ENCODE assay signal across 8 cellular contexts in the genomic region with DNA sequence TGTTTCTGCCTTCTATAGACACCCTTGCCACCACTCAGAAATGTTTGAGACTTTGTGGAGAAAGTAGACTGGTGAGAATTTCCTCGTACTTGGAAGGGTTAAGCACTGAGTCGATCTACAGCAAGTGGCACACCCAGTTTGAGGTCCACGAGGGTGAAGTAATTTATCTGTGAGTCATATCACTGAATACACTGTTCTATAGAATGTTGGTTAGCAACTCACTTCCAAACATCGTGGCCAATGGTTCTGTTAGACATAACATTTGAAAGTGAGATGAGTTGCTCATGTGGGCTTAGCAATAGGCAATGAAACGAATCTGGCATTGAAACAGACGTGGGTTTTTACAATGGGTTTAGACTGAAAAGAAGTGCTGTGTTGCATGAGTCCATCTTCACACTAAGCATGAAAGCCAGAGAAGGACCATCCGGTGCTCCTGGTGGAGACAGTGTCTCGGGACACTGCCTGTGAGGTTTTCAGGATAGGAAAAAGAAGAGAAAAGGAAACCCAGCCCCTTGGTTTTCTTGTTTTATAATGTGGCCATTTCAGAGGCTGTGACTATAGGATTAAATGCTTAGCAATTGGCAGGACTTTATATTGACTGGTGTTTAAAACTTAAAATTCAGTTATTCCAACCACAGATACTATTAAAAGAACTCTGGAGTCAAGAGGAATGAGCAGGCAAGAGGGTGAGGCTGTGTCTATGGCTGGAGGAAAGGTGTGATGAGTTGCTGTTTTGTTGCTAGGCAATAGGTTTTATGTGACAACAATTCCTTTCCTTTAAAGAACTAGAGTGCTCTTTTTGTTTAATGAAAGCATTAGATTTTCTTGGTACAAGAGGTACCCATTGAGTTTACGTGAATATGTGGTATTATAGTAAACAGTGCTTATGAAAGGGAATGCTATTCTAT. TPM values are rescaled to one million over a fixed set of nuclear protein-coding genes. Genes with fewer than 3 reads are reported as not detected.
DNase-seq lines count a peak whose midpoint lies in the region; ATAC-seq, FAIRE-seq and TF ChIP-seq lines count a peak whose summit lies in the region.

No MANE protein-coding gene starts in this region.

- CTCF ChIA-PET in T-cell (lab: Charles Lee) (interaction anchor here in 1 of 2 donors (1.9 kb wide), 1 partner anchor 20 kb away, joined by 4 read pairs; no protein-coding TSS in a partner anchor), GM12878 (lab: Yijun Ruan, JAX) (no interaction called here), HepG2 (lab: Yijun Ruan, JAX; ENCODE audit: low intra/inter-chr PET ratio, low total read pairs) (no interaction called here)

- no peak for TF ChIP-seq CTCF in GM12878 (IDR thresholded peaks at IDR 0.05 in 2 of 3, conservative IDR thresholded peaks at IDR 0.05 in 1 of 3; ENCODE audit: control insufficient read depth in 2 of 3, extremely low read depth in 1 of 3, insufficient read depth in 1 of 3, low read depth in 3 of 3, low read length in 3 of 3)
- TF ChIP-seq CTCF in HepG2 (CRISPR knock-in tag; IDR thresholded peaks at IDR 0.05): no peak

- H3K9me3 Mint-ChIP-seq in T-cell: no peaks in the 10 kb centered on the region

- TF ChIP-seq RAD21 in GM12878 (IDR thresholded peaks at IDR 0.05; ENCODE audit: insufficient read depth, low read depth, low read length) (no peak), HepG2 (CRISPR knock-in tag; IDR thresholded peaks at IDR 0.05) (no peak)

- TF ChIP-seq POLR2A in GM12878 (IDR thresholded peaks at IDR 0.05; ENCODE audit: low read depth, low read length): no peak
- no peak for TF ChIP-seq POLR2A in HepG2 (IDR thresholded peaks at IDR 0.05; ENCODE audit: insufficient read depth in 1 of 2, low read depth in 2 of 2, low read length in 2 of 2)

- H3K27me3 ChIP-seq in GM12878 (replicated peaks in 1 of 2; ENCODE audit: control insufficient read depth in 2 of 2, insufficient read depth in 2 of 2, low read length in 1 of 2) (no peaks in the 10 kb centered on the region), HepG2 (ENCODE audit: control insufficient read depth in 1 of 2, insufficient read depth in 2 of 2, low read length in 2 of 2) (peaks cover 2 to 30% of the 10 kb centered on the region in 2 experiments; a peak in 4 of 5 replicates)

- in situ Hi-C loops in GM12878 (cut with MboI): no loop called here
- in situ Hi-C loops in HepG2 (cut with HindIII; ENCODE audit: extremely low pct_ligation_motif_present, low pct_unique_long_range_greater_than_20kb): no loop called here

- H4K20me1 ChIP-seq in GM12878 (ENCODE audit: control insufficient read depth, insufficient read depth): no peaks in the 10 kb centered on the region
- H4K20me1 ChIP-seq in HepG2 (ENCODE audit: insufficient read depth, low read length): no peaks in the 10 kb centered on the region

- H3K9ac ChIP-seq in GM12878 (ENCODE audit: control insufficient read depth, insufficient read depth, low read length) (no peak overlapping the region), HepG2 (ENCODE audit: insufficient read depth, low read depth, low read length) (0 out of 2 replicates have a peak overlapping the region, but pooled peaks have one; percentile 34)

- H3K4me1 Mint-ChIP-seq in T-cell: peaks cover 22 to 30% (median 28%) of the 10 kb centered on the region in 3 donors

- POLR2A ChIA-PET in T-cell (lab: Charles Lee): interaction anchor here in 1 of 2 donors (0.6 kb wide), 1 partner anchor 43 kb away, joined by 4 read pairs; no protein-coding TSS in a partner anchor
- POLR2A ChIA-PET in GM12878 (lab: Charles Lee): no interaction called here
- POLR2A ChIA-PET in HepG2 (lab: Yijun Ruan, JAX): no interaction called here

- peak overlapping the region; percentile 41 to 66 (median 50) for H3K4me3 Mint-ChIP-seq in T-cell

- WGBS in GM12878 (ENCODE audit: insufficient coverage, insufficient replicate concordance, low lambda C conversion rate, missing lambda C conversion rate): 18% methylated on average over 9 of the region's 9 CpGs
- WGBS in HepG2 (ENCODE audit: low lambda C conversion rate): 1% methylated on average over 9 of the region's 9 CpGs

- peak; percentile 60 to 67 (median 62) for ATAC-seq in T-cell (replicated peaks in 1 of 4)
- peak; percentile 35 for ATAC-seq in GM12878
- ATAC-seq in HepG2: peak; percentile 60
- ATAC-seq in stimulated activated naive CD8-positive, alpha-beta T cell treated with anti-CD3 and anti-CD28 coated beads, Interleukin-15, Interleukin-2, amounts not matched to agents 100 U/mL and 50 U/mL, for 24 hours: peak; percentile 83
- ATAC-seq in GM21360 (IDR thresholded peaks at IDR 0.05; ENCODE audit: unreplicated experiment): no peak
- ATAC-seq in GM19463 (IDR thresholded peaks at IDR 0.05; ENCODE audit: unreplicated experiment): no peak

- H3K36me3 ChIP-seq in GM12878 (ENCODE audit: control insufficient read depth in 2 of 2, insufficient read depth in 2 of 2, low read length in 1 of 2): no peaks in the 10 kb centered on the region
- no peaks in the 10 kb centered on the region for H3K36me3 ChIP-seq in HepG2 (replicated peaks in 1 of 2; ENCODE audit: control insufficient read depth in 1 of 2, insufficient read depth in 2 of 2, low read length in 2 of 2)

- no peak overlapping the region for H3K4me2 ChIP-seq in GM12878 (ENCODE audit: control insufficient read depth, insufficient read depth)
- H3K4me2 ChIP-seq in HepG2 (ENCODE audit: low read depth, low read length): peak overlapping the region; percentile 19; the same call in 1 of the 2 replicates

- no peaks in the 10 kb centered on the region for H3K36me3 Mint-ChIP-seq in T-cell

- H3K27me3 Mint-ChIP-seq in T-cell: no peaks in the 10 kb centered on the region

- H3K4me1 ChIP-seq in GM12878 (ENCODE audit: control insufficient read depth, insufficient read depth, low read length) (peaks cover 34% of the 10 kb centered on the region), HepG2 (ENCODE audit: insufficient read depth, low read length) (peaks cover 40% of the 10 kb centered on the region)

- DNase-seq in AG08395 (ENCODE audit: low spot score) (peak; percentile 89), HTR-8/SVneo (ENCODE audit: insufficient read length, low spot score) (peak; percentile 70), T-cell (peak in 33 of 34 experiments; percentile 16 to 73 (median 51)), GM12878 (ENCODE audit: low read depth, low spot score) (no peak), HepG2 (ENCODE audit: low spot score) (peak; percentile 84)
- peak; percentile 42 for DNase-seq in stimulated activated naive CD8-positive, alpha-beta T cell treated with anti-CD3 and anti-CD28 coated beads, Interleukin-15, Interleukin-2, amounts not matched to agents 100 U/mL and 50 U/mL, for 24 hours

- FAIRE-seq in HTR-8/SVneo (lab: Jason Lieb, UNC) (peak; percentile 46), GM12878 (lab: Jason Lieb, UNC) (no peak), HepG2 (lab: Jason Lieb, UNC) (peak; percentile 56)

- SMC1A ChIA-PET in GM12878 (lab: Charles Lee; ENCODE audit: uncharacterized antibody, unreplicated experiment): interaction anchor here (0.7 to 2.1 kb wide), 3 partner anchors 18 to 41 kb away, joined by 3 to 7 read pairs (median 4); no protein-coding TSS in a partner anchor

- no peaks in the 10 kb centered on the region for H3K79me2 ChIP-seq in GM12878 (ENCODE audit: control insufficient read depth, insufficient read depth, low read length)
- H3K79me2 ChIP-seq in HepG2 (ENCODE audit: insufficient read depth, low read length): no peaks in the 10 kb centered on the region

- H3K27ac Mint-ChIP-seq in T-cell: peak overlapping the region; percentile 96 to 100

- H3K4me3 ChIP-seq in GM12878 (no peak overlapping the region), HepG2 (replicated peaks in 1 of 3; ENCODE audit: insufficient read depth in 1 of 3, low read depth in 2 of 3, low read length in 3 of 3) (no peak overlapping the region)

- H2AFZ ChIP-seq in GM12878 (ENCODE audit: control insufficient read depth, low read depth, low read length) (no peak overlapping the region; the same call in 1 of the 2 replicates), HepG2 (ENCODE audit: low read length) (no peak overlapping the region)

- TF ChIP-seq EP300 in GM12878 (IDR thresholded peaks at IDR 0.05; ENCODE audit: borderline replicate concordance in 1 of 2, control insufficient read depth in 1 of 2, low read depth in 2 of 2, low read length in 2 of 2): no peak
- 0 out of 4 replicates have a peak, but pooled peaks have one; percentile 17 to 48 for TF ChIP-seq EP300 in HepG2 (IDR thresholded peaks at IDR 0.05; ENCODE audit: low read depth in 2 of 2, low read length in 2 of 2)
- no peak for TF ChIP-seq EP300 in HepG2 (CRISPR knock-in tag; IDR thresholded peaks at IDR 0.05; ENCODE audit: borderline replicate concordance)

- no TSS peak for BruUV-seq in GM12878 (replicated peaks; lab: Mats Ljungman, UMichigan)
- BruUV-seq in HepG2 (replicated peaks; lab: Mats Ljungman, UMichigan): no TSS peak

- intact Hi-C loops in GM12878 (cut with micrococcal nuclease; ENCODE audit: unreplicated experiment) (no loop called here), HepG2 (cut with micrococcal nuclease; ENCODE audit: unreplicated experiment) (loop anchor here (5.0 kb wide), 2 partner anchors 33 to 1597 kb away; partner anchors contain the start of gene EZR)

- RAD21 ChIA-PET in GM12878 (lab: Charles Lee; ENCODE audit: unreplicated experiment): interaction anchor here (1.5 kb wide), 1 partner anchor 25 kb away, joined by 3 read pairs; no protein-coding TSS in a partner anchor

- H3K9me3 ChIP-seq in GM12878 (replicated peaks; ENCODE audit: control insufficient read depth, insufficient read depth, low read length): no peaks in the 10 kb centered on the region
- no peaks in the 10 kb centered on the region for H3K9me3 ChIP-seq in HepG2 (ENCODE audit: low read length)

- H3K27ac ChIP-seq in GM12878 (ENCODE audit: control insufficient read depth, insufficient read depth) (no peak overlapping the region), HepG2 (ENCODE audit: extremely low read length, insufficient read depth, low read length) (no peak overlapping the region)

RNA-seq across cellular contexts. Expression of gene EZR, which starts 31.0 kb away (rescaled TPM):
- total RNA-seq in T-cell (100 to 1,000 TPM; 176 to 286 (median 272) TPM), GM12878 (2014; rRNA removed) (189 and 200 TPM in 2 replicates), GM12878 (2014; rRNA removed; fragmentation: Illumina TruSeq; extraction: Trizol) (155 and 160 TPM in 2 replicates), GM12878 (2021) (248 and 249 TPM in 2 replicates), HepG2 (2016; rRNA removed; fragmentation: Illumina TruSeq; extraction: Trizol) (60.3 and 75.7 TPM in 2 replicates)
- 54.4 and 55.1 TPM in 2 replicates for total RNA-seq in GM12878 (2013; cell fraction: nucleolus; rRNA removed)
- polyA plus RNA-seq in GM12878 (2011; ENCODE audit: low read depth): 148 TPM
- polyA plus RNA-seq in GM12878 (2011; rRNA removed) (93.4 and 128 TPM in 2 replicates), GM12878 (2014; fragmentation: Illumina TruSeq; extraction: Trizol) (141 and 160 TPM in 2 replicates), GM12878 (2014; fragmentation: Nextera tagmentation; extraction: Ambion mirVana) (10 to 100 TPM; 79.1 to 98.6 TPM), GM12878 (2014; rRNA removed) (162 and 171 TPM in 2 replicates), GM12878 (2016; fragmentation: Nextera tagmentation; extraction: Ambion mirVana) (100 to 1,000 TPM; 277 to 282 TPM), HepG2 (2011; rRNA removed) (34.7 and 36.8 TPM in 2 replicates)
- polyA plus RNA-seq in GM12878 (2011; cell fraction: cytosol; rRNA removed): 112 and 120 TPM in 2 replicates
- 120 and 221 TPM in 2 replicates for polyA plus RNA-seq in GM12878 (2011; cell fraction: nucleus; rRNA removed)
- polyA plus RNA-seq in GM12878 (2012): 164 and 171 TPM in 2 replicates
- 93.4 and 100 TPM in 2 replicates for polyA minus RNA-seq in GM12878 (2011; rRNA and poly(A)+ RNA removed)
- polyA minus RNA-seq in GM12878 (2011; cell fraction: cytosol; rRNA and poly(A)+ RNA removed): 46.6 and 47.4 TPM in 2 replicates
- polyA minus RNA-seq in GM12878 (2011; cell fraction: nucleus; rRNA and poly(A)+ RNA removed): 24.4 and 59.1 TPM in 2 replicates
- total RNA-seq in HepG2 (2016; cell fraction: cytosol; rRNA removed; fragmentation: Illumina TruSeq; extraction: Trizol; ENCODE audit: low read depth): 8.6 and 10.8 TPM in 2 replicates
- 63.6 and 68.8 TPM in 2 replicates for total RNA-seq in HepG2 (2016; cell fraction: insoluble cytoplasmic fraction; rRNA removed; fragmentation: Illumina TruSeq; extraction: Trizol)
- total RNA-seq in HepG2 (2016; cell fraction: membrane; rRNA removed; fragmentation: Illumina TruSeq; extraction: Trizol): 21.2 and 23.3 TPM in 2 replicates
- total RNA-seq in HepG2 (2016; cell fraction: nucleus; rRNA removed; fragmentation: Illumina TruSeq; extraction: Trizol): 35.3 and 38.9 TPM in 2 replicates
- polyA plus RNA-seq in HepG2 (2011; cell fraction: cytosol; rRNA removed): 34.1 and 34.2 TPM in 2 replicates
- 25.0 and 25.8 TPM in 2 replicates for polyA plus RNA-seq in HepG2 (2011; cell fraction: nucleus; rRNA removed)
- polyA plus RNA-seq in HepG2 (2012): 18.5 and 28.6 TPM in 2 replicates
- polyA plus RNA-seq in HepG2 (2016; cell fraction: cytosol; fragmentation: Illumina TruSeq; extraction: Trizol; ENCODE audit: low read depth): 5.0 and 5.1 TPM in 2 replicates
- 79.1 and 90.3 TPM in 2 replicates for polyA plus RNA-seq in HepG2 (2016; cell fraction: insoluble cytoplasmic fraction; fragmentation: Illumina TruSeq; extraction: Trizol; ENCODE audit: low read depth)
- polyA plus RNA-seq in HepG2 (2016; cell fraction: membrane; fragmentation: Illumina TruSeq; extraction: Trizol; ENCODE audit: low read depth): 12.2 TPM in 2 replicates
- 60.9 and 63.5 TPM in 2 replicates for polyA plus RNA-seq in HepG2 (2016; cell fraction: nucleus; fragmentation: Illumina TruSeq; extraction: Trizol; ENCODE audit: insufficient read depth, low read depth)
- polyA minus RNA-seq in HepG2 (2011; rRNA and poly(A)+ RNA removed; ENCODE audit: low replicate concordance): 45.1 and 93.9 TPM in 2 replicates
- 28.8 and 29.4 TPM in 2 replicates for polyA minus RNA-seq in HepG2 (2011; cell fraction: cytosol; rRNA and poly(A)+ RNA removed)
- polyA minus RNA-seq in HepG2 (2011; cell fraction: nucleus; rRNA and poly(A)+ RNA removed): 17.6 and 19.8 TPM in 2 replicates

Comparison
In these comparisons a context has a peak if more than half of its experiments do, and no peak if none do; other contexts are left out.
1. ATAC-seq: peak in T-cell (4 of 4), GM12878 (single experiment), HepG2 (single experiment) and stimulated activated naive CD8-positive, alpha-beta T cell treated with anti-CD3 and anti-CD28 coated beads, Interleukin-15, Interleukin-2, amounts not matched to agents 100 U/mL and 50 U/mL, for 24 hours (single experiment); none in GM21360 (single experiment) and GM19463 (single experiment).